27 cellular contexts compared by ENCODE assay signal in genomic region chr5:2810644-2811043, GRCh38. TPM values are rescaled to one million over a fixed set of nuclear protein-coding genes. Genes with fewer than 3 reads are reported as not detected.
"Had no signal": no experiment of that assay in that cellular context is flagged by ENCODE, and none has a peak within 500 bp of the region (broad histone marks: within the 10 kb centered on the region; RNA-seq: fewer than 3 reads in every experiment).

No MANE protein-coding gene starts in this region.

- H3K9me3 ChIP-seq: mucosa of descending colon, ovary, right atrium auricular region, right lobe of liver, tibial nerve, vagina had no signal

- H3K27me3 Mint-ChIP-seq: memory B cell; natural killer cell treated with Interleukin-12 subunit alpha and Interleukin-12 subunit beta and Interleukin-15 and Interleukin-18, amount 100 ng/mL, for 72 hours; stimulated activated memory B cell treated with anti-CD40 and anti-IgM and Interleukin-4, amounts not matched to agents 10 μg/mL and 1 μg/mL and 100 μg/mL, for 72 hours; stimulated activated naive CD8-positive, alpha-beta T cell treated with anti-CD3 and anti-CD28 coated beads, Interleukin-15, amount 100 ng/mL, for 72 hours had no signal

- H3K4me2 ChIP-seq: smooth muscle cell had no signal

- H3K36me3 Mint-ChIP-seq: immature natural killer cell; memory B cell; naive thymus-derived CD4-positive, alpha-beta T cell; natural killer cell treated with Interleukin-12 subunit alpha and Interleukin-12 subunit beta and Interleukin-15 and Interleukin-18, amount 100 ng/mL, for 72 hours; stimulated activated memory B cell treated with anti-CD40 and anti-IgM and Interleukin-4, amounts not matched to agents 10 μg/mL and 1 μg/mL and 100 μg/mL, for 72 hours; type B pancreatic cell had no signal

- ATAC-seq: left colon; mucosa of descending colon; naive thymus-derived CD4-positive, alpha-beta T cell; natural killer cell treated with Interleukin-12 subunit alpha and Interleukin-12 subunit beta and Interleukin-15 and Interleukin-18, amount 100 ng/mL, for 72 hours; right lobe of liver; stimulated activated memory B cell treated with anti-CD40 and anti-IgM and Interleukin-4, amounts not matched to agents 10 μg/mL and 1 μg/mL and 100 μg/mL, for 72 hours; stimulated activated naive CD8-positive, alpha-beta T cell treated with anti-CD3 and anti-CD28 coated beads, Interleukin-15, amount 100 ng/mL, for 72 hours had no signal

- H3K36me3 ChIP-seq: left ventricle myocardium inferior, ovary, right atrium auricular region, right lobe of liver, tibial nerve, vagina had no signal

- H3K4me1 Mint-ChIP-seq: immature natural killer cell; memory B cell; naive thymus-derived CD4-positive, alpha-beta T cell; stimulated activated memory B cell treated with anti-CD40 and anti-IgM and Interleukin-4, amounts not matched to agents 10 μg/mL and 1 μg/mL and 100 μg/mL, for 72 hours; stimulated activated naive CD8-positive, alpha-beta T cell treated with anti-CD3 and anti-CD28 coated beads, Interleukin-15, amount 100 ng/mL, for 72 hours had no signal

- H3K27ac Mint-ChIP-seq: immature natural killer cell; memory B cell; naive thymus-derived CD4-positive, alpha-beta T cell; natural killer cell treated with Interleukin-12 subunit alpha and Interleukin-12 subunit beta and Interleukin-15 and Interleukin-18, amount 100 ng/mL, for 72 hours; progenitor cell of endocrine pancreas; stimulated activated memory B cell treated with anti-CD40 and anti-IgM and Interleukin-4, amounts not matched to agents 10 μg/mL and 1 μg/mL and 100 μg/mL, for 72 hours; stimulated activated naive CD8-positive, alpha-beta T cell treated with anti-CD3 and anti-CD28 coated beads, Interleukin-15, amount 100 ng/mL, for 72 hours; type B pancreatic cell had no signal

- H3K4me3 Mint-ChIP-seq: immature natural killer cell; memory B cell; naive thymus-derived CD4-positive, alpha-beta T cell; natural killer cell treated with Interleukin-12 subunit alpha and Interleukin-12 subunit beta and Interleukin-15 and Interleukin-18, amount 100 ng/mL, for 72 hours; stimulated activated memory B cell treated with anti-CD40 and anti-IgM and Interleukin-4, amounts not matched to agents 10 μg/mL and 1 μg/mL and 100 μg/mL, for 72 hours; stimulated activated naive CD8-positive, alpha-beta T cell treated with anti-CD3 and anti-CD28 coated beads, Interleukin-15, amount 100 ng/mL, for 72 hours; type B pancreatic cell had no signal

- H3K4me1 ChIP-seq: left ventricle myocardium inferior, right atrium auricular region, right lobe of liver, tibial nerve, vagina had no signal

- H3K27ac ChIP-seq: left ventricle myocardium inferior, ovary, right atrium auricular region, right lobe of liver, tibial nerve, vagina had no signal

- DNase-seq: hypothalamus; immature natural killer cell; kidney; left colon; left ventricle myocardium inferior; midbrain; mucosa of descending colon; naive thymus-derived CD4-positive, alpha-beta T cell; ovary; right lobe of liver; stimulated activated CD4-positive, alpha-beta T cell treated with anti-CD3 and anti-CD28 coated beads, Interleukin-1b, Interleukin-23, amount 100 ng/mL, for 48 hours; stimulated activated CD4-positive, alpha-beta T cell treated with anti-CD3 and anti-CD28 coated beads, Interleukin-2, amount 100 ng/mL, for 48 hours; stimulated activated CD4-positive, alpha-beta T cell treated with anti-CD3 and anti-CD28 coated beads, Interleukin-4, amount 100 ng/mL, for 4 hours; stimulated activated CD8-positive, alpha-beta memory T cell treated with anti-CD3 and anti-CD28 coated beads, Interleukin-4, amount 100 ng/mL, for 48 hours; stimulated activated naive CD4-positive, alpha-beta T cell treated with Interleukin-2 at 50 U/mL for 16 hours; stimulated activated naive CD8-positive, alpha-beta T cell treated with anti-CD3 and anti-CD28 coated beads, Interleukin-15, amount 100 ng/mL, for 72 hours; substantia nigra had no signal

- H3K9me3 Mint-ChIP-seq: type B pancreatic cell had no signal

- H3K27me3 ChIP-seq: ovary, right atrium auricular region, right lobe of liver, tibial nerve, vagina had no signal

- H3K4me3 ChIP-seq: left ventricle myocardium inferior, mucosa of descending colon, ovary, right atrium auricular region, right lobe of liver, smooth muscle cell, tibial nerve, vagina had no signal

RNA-seq across cellular contexts. Expression of gene IRX2, which starts 59.2 kb away (rescaled TPM):
- total RNA-seq: naive thymus-derived CD4-positive, alpha-beta T cell; natural killer cell treated with Interleukin-12 subunit alpha and Interleukin-12 subunit beta and Interleukin-15 and Interleukin-18, amount 100 ng/mL, for 72 hours; pulmonary artery endothelial cell; right lobe of liver; tibial nerve had no signal
- polyA plus RNA-seq: immature natural killer cell; naive thymus-derived CD4-positive, alpha-beta T cell had no signal
